Comparison of ENCODE assay signal across 29 cellular contexts in genomic region chr2:211812587-211812986, GRCh38.
"Had no signal": no experiment of that assay in that cellular context is flagged by ENCODE, and none has a peak within 500 bp of the region (broad histone marks: within the 10 kb centered on the region; RNA-seq: fewer than 3 reads in every experiment).

No MANE protein-coding gene starts in this region.

- H3K36me3 Mint-ChIP-seq: immature natural killer cell; naive B cell; natural killer cell treated with Interleukin-12 subunit alpha and Interleukin-12 subunit beta and Interleukin-15 and Interleukin-18, amount 100 ng/mL, for 72 hours; stimulated activated memory B cell treated with anti-CD40 and anti-IgM and Interleukin-4, amounts not matched to agents 10 μg/mL and 1 μg/mL and 100 μg/mL, for 72 hours had no signal

- H3K4me3 ChIP-seq: esophagus muscularis mucosa, gastroesophageal sphincter, heart left ventricle, hepatocyte, left ventricle myocardium inferior, lower lobe of right lung, mucosa of descending colon, psoas muscle, skin epidermis, spleen, thoracic aorta, tibial nerve, upper lobe of left lung had no signal

- H3K27ac ChIP-seq: esophagus muscularis mucosa, foreskin keratinocyte, gastroesophageal sphincter, heart left ventricle, hepatocyte, left ventricle myocardium inferior, lower lobe of right lung, psoas muscle, skin epidermis, spleen, thoracic aorta, tibial nerve, upper lobe of left lung had no signal

- H3K36me3 ChIP-seq: esophagus muscularis mucosa, gastroesophageal sphincter, heart left ventricle, left ventricle myocardium inferior, lower lobe of right lung, spleen, thoracic aorta, tibial nerve, upper lobe of left lung had no signal

- DNase-seq: cerebellar nuclear complex; effector CD8-positive, alpha-beta T cell; foreskin keratinocyte; immature natural killer cell; islet precursor cell; kidney glomerular epithelial cell; left colon; left ventricle myocardium inferior; lower lobe of right lung; mucosa of descending colon; naive B cell; psoas muscle; spleen; stimulated activated CD4-positive, alpha-beta T cell treated with anti-CD3 and anti-CD28 coated beads, Interleukin-4, amount 100 ng/mL, for 4 hours; stimulated activated naive CD8-positive, alpha-beta T cell treated with anti-CD3 and anti-CD28 coated beads, Interleukin-15, Interleukin-2, amounts not matched to agents 100 U/mL and 50 U/mL, for 24 hours; substantia nigra; upper lobe of left lung had no signal

- H2AFZ ChIP-seq: hepatocyte had no signal

- H3K9me3 ChIP-seq: esophagus muscularis mucosa, gastroesophageal sphincter, heart left ventricle, left ventricle myocardium inferior, lower lobe of right lung, mucosa of descending colon, psoas muscle, spleen, thoracic aorta, tibial nerve, upper lobe of left lung had no signal

- ATAC-seq: foreskin keratinocyte; gastroesophageal sphincter; heart left ventricle; left colon; lower lobe of right lung; mucosa of descending colon; natural killer cell treated with Interleukin-12 subunit alpha and Interleukin-12 subunit beta and Interleukin-15 and Interleukin-18, amount 100 ng/mL, for 72 hours; psoas muscle; right cardiac atrium; stimulated activated memory B cell treated with anti-CD40 and anti-IgM and Interleukin-4, amounts not matched to agents 10 μg/mL and 1 μg/mL and 100 μg/mL, for 72 hours; stimulated activated naive CD8-positive, alpha-beta T cell treated with anti-CD3 and anti-CD28 coated beads, Interleukin-15, Interleukin-2, amounts not matched to agents 100 U/mL and 50 U/mL, for 24 hours had no signal

- H3K27me3 ChIP-seq: esophagus muscularis mucosa, foreskin keratinocyte, gastroesophageal sphincter, heart left ventricle, hepatocyte, spleen, tibial nerve, upper lobe of left lung had no signal

- H3K4me1 Mint-ChIP-seq: immature natural killer cell; naive B cell; neural crest cell; stimulated activated memory B cell treated with anti-CD40 and anti-IgM and Interleukin-4, amounts not matched to agents 10 μg/mL and 1 μg/mL and 100 μg/mL, for 72 hours had no signal

- H3K79me2 ChIP-seq: hepatocyte had no signal

- H3K4me1 ChIP-seq: esophagus muscularis mucosa, foreskin keratinocyte, gastroesophageal sphincter, heart left ventricle, left ventricle myocardium inferior, lower lobe of right lung, psoas muscle, spleen, tibial nerve, upper lobe of left lung had no signal

- H3K27ac Mint-ChIP-seq: dendritic cell treated with granulocyte-macrophage colony-stimulating factor and Interleukin-4, amounts not matched to agents 40 ng/mL and 50 ng/mL, for 4 days; immature natural killer cell; naive B cell; natural killer cell treated with Interleukin-12 subunit alpha and Interleukin-12 subunit beta and Interleukin-15 and Interleukin-18, amount 100 ng/mL, for 72 hours; stimulated activated memory B cell treated with anti-CD40 and anti-IgM and Interleukin-4, amounts not matched to agents 10 μg/mL and 1 μg/mL and 100 μg/mL, for 72 hours had no signal

- H3K4me3 Mint-ChIP-seq: dendritic cell treated with granulocyte-macrophage colony-stimulating factor and Interleukin-4, amounts not matched to agents 40 ng/mL and 50 ng/mL, for 4 days; immature natural killer cell; naive B cell; natural killer cell treated with Interleukin-12 subunit alpha and Interleukin-12 subunit beta and Interleukin-15 and Interleukin-18, amount 100 ng/mL, for 72 hours; neural crest cell; stimulated activated memory B cell treated with anti-CD40 and anti-IgM and Interleukin-4, amounts not matched to agents 10 μg/mL and 1 μg/mL and 100 μg/mL, for 72 hours had no signal

- H3K4me2 ChIP-seq: hepatocyte had no signal

- H3K27me3 Mint-ChIP-seq: dendritic cell treated with granulocyte-macrophage colony-stimulating factor and Interleukin-4, amounts not matched to agents 40 ng/mL and 50 ng/mL, for 4 days; naive B cell; natural killer cell treated with Interleukin-12 subunit alpha and Interleukin-12 subunit beta and Interleukin-15 and Interleukin-18, amount 100 ng/mL, for 72 hours; stimulated activated memory B cell treated with anti-CD40 and anti-IgM and Interleukin-4, amounts not matched to agents 10 μg/mL and 1 μg/mL and 100 μg/mL, for 72 hours had no signal
